35 cellular contexts compared by ENCODE assay signal in genomic region chr17:41578538-41578937, GRCh38. TPM values are rescaled to one million over a fixed set of nuclear protein-coding genes. Genes with fewer than 3 reads are reported as not detected.
"Had no signal": no experiment of that assay in that cellular context is flagged by ENCODE, and none has a peak within 500 bp of the region (broad histone marks: within the 10 kb centered on the region; RNA-seq: fewer than 3 reads in every experiment).

No MANE protein-coding gene starts in this region.

- FAIRE-seq: colon, endometrium, islet of Langerhans had no signal

- H3K27ac ChIP-seq: gastrocnemius medialis, left ventricle myocardium inferior, ovary, prostate gland, thoracic aorta, upper lobe of left lung, WERI-Rb-1 had no signal

- H3K36me3 Mint-ChIP-seq: activated CD4-positive, alpha-beta memory T cell treated with anti-CD3 and anti-CD28 coated beads for 36 hours; activated naive CD4-positive, alpha-beta T cell treated with anti-CD3 and anti-CD28 coated beads, Interleukin-2, amount 50 U/mL, for 72 hours; stimulated activated effector memory CD8-positive, alpha-beta T cell treated with anti-CD3 and anti-CD28 coated beads, Interleukin-12 subunit alpha, Interleukin-12 subunit beta, amount 100 ng/mL, for 72 hours had no signal

- H3K4me1 ChIP-seq: gastrocnemius medialis, left ventricle myocardium inferior, prostate gland had no signal

- H3K27me3 ChIP-seq: ovary, upper lobe of left lung had no signal

- H3K4me1 Mint-ChIP-seq: activated T-helper 17 cell treated with anti-CD3 and anti-CD28 coated beads, Interleukin-2, amount 50 U/mL, for 72 hours; stimulated activated effector memory CD8-positive, alpha-beta T cell treated with anti-CD3 and anti-CD28 coated beads, Interleukin-12 subunit alpha, Interleukin-12 subunit beta, amount 100 ng/mL, for 72 hours had no signal

- H3K27ac Mint-ChIP-seq: activated CD4-positive, alpha-beta memory T cell treated with anti-CD3 and anti-CD28 coated beads for 36 hours; activated CD4-positive, alpha-beta T cell treated with anti-CD3 and anti-CD28 coated beads, Interleukin-2, amount 10 ng/mL, durations not matched to agents 24 days and 14 days; activated naive CD4-positive, alpha-beta T cell treated with anti-CD3 and anti-CD28 coated beads, Interleukin-2, amount 50 U/mL, for 72 hours; activated T-cell treated with anti-CD3 and anti-CD28 coated beads, Interleukin-2, amount 50 U/mL, for 24 hours; activated T-helper 17 cell treated with anti-CD3 and anti-CD28 coated beads, Interleukin-2, amount 50 U/mL, for 72 hours; naive B cell; stimulated activated effector memory CD8-positive, alpha-beta T cell treated with anti-CD3 and anti-CD28 coated beads, Interleukin-12 subunit alpha, Interleukin-12 subunit beta, amount 100 ng/mL, for 72 hours; stimulated activated naive CD8-positive, alpha-beta T cell treated with anti-CD3 and anti-CD28 coated beads, Interleukin-15, Interleukin-2, amounts not matched to agents 100 ng/mL and 50 ng/mL, for 24 hours had no signal

- DNase-seq: activated CD4-positive, alpha-beta memory T cell treated with anti-CD3 and anti-CD28 coated beads for 36 hours; activated CD4-positive, alpha-beta T cell treated with anti-CD3 and anti-CD28 coated beads, Interleukin-2, amount 10 ng/mL, durations not matched to agents 24 days and 14 days; activated CD4-positive, CD25-positive, alpha-beta regulatory T cell treated with anti-CD3 and anti-CD28 coated beads, Interleukin-2, amount 50 U/mL, for 72 hours; activated CD8-positive, alpha-beta memory T cell treated with anti-CD3 and anti-CD28 coated beads, Interleukin-2, amount 50 U/mL, for 4 hours; activated gamma-delta T cell treated with Interleukin-2 at 50 U/mL for 16 hours; activated T-cell treated with anti-CD3 and anti-CD28 coated beads, Interleukin-2, amount 50 U/mL, for 24 hours; dermis blood vessel endothelial cell; effector CD4-positive, alpha-beta T cell; gastrocnemius medialis; glutamatergic neuron; left ventricle myocardium inferior; naive B cell; ovary; retina; stimulated activated CD4-positive, alpha-beta T cell treated with anti-CD3 and anti-CD28 coated beads, Interleukin-12 subunit alpha, Interleukin-12 subunit beta, amount 100 ng/mL, for 4 hours; stimulated activated CD4-positive, alpha-beta T cell treated with anti-CD3 and anti-CD28 coated beads, Interleukin-4, amount 100 ng/mL, for 1 hour; T1000; upper lobe of left lung; WERI-Rb-1 had no signal

- H3K4me3 ChIP-seq: gastrocnemius medialis, left ventricle myocardium inferior, lung, ovary, prostate gland, upper lobe of left lung had no signal

- H3K36me3 ChIP-seq: gastrocnemius medialis, left ventricle myocardium inferior, ovary, prostate gland, thoracic aorta, upper lobe of left lung, WERI-Rb-1 had no signal

- H3K9me3 Mint-ChIP-seq: activated CD4-positive, alpha-beta memory T cell treated with anti-CD3 and anti-CD28 coated beads for 36 hours; activated CD4-positive, alpha-beta T cell treated with anti-CD3 and anti-CD28 coated beads, Interleukin-2, amount 10 ng/mL, durations not matched to agents 24 days and 14 days; activated naive CD4-positive, alpha-beta T cell treated with anti-CD3 and anti-CD28 coated beads, Interleukin-2, amount 50 U/mL, for 72 hours; activated T-cell treated with anti-CD3 and anti-CD28 coated beads, Interleukin-2, amount 50 U/mL, for 24 hours; activated T-helper 17 cell treated with anti-CD3 and anti-CD28 coated beads, Interleukin-2, amount 50 U/mL, for 72 hours; stimulated activated effector memory CD8-positive, alpha-beta T cell treated with anti-CD3 and anti-CD28 coated beads, Interleukin-12 subunit alpha, Interleukin-12 subunit beta, amount 100 ng/mL, for 72 hours; stimulated activated naive CD8-positive, alpha-beta T cell treated with anti-CD3 and anti-CD28 coated beads, Interleukin-15, Interleukin-2, amounts not matched to agents 100 ng/mL and 50 ng/mL, for 24 hours had no signal

- ATAC-seq: activated naive CD4-positive, alpha-beta T cell treated with anti-CD3 and anti-CD28 coated beads, Interleukin-2, amount 50 U/mL, for 72 hours; activated T-helper 17 cell treated with anti-CD3 and anti-CD28 coated beads, Interleukin-2, amount 50 U/mL, for 72 hours; gastrocnemius medialis; sciatic nerve; stimulated activated effector memory CD8-positive, alpha-beta T cell treated with anti-CD3 and anti-CD28 coated beads, Interleukin-12 subunit alpha, Interleukin-12 subunit beta, amount 100 ng/mL, for 72 hours had no signal

- H3K4me3 Mint-ChIP-seq: activated CD4-positive, alpha-beta memory T cell treated with anti-CD3 and anti-CD28 coated beads for 36 hours; activated CD4-positive, alpha-beta T cell treated with anti-CD3 and anti-CD28 coated beads, Interleukin-2, amount 10 ng/mL, durations not matched to agents 24 days and 14 days; activated T-cell treated with anti-CD3 and anti-CD28 coated beads, Interleukin-2, amount 50 U/mL, for 24 hours; activated T-helper 17 cell treated with anti-CD3 and anti-CD28 coated beads, Interleukin-2, amount 50 U/mL, for 72 hours; naive B cell; stimulated activated effector memory CD8-positive, alpha-beta T cell treated with anti-CD3 and anti-CD28 coated beads, Interleukin-12 subunit alpha, Interleukin-12 subunit beta, amount 100 ng/mL, for 72 hours; stimulated activated naive CD8-positive, alpha-beta T cell treated with anti-CD3 and anti-CD28 coated beads, Interleukin-15, Interleukin-2, amounts not matched to agents 100 ng/mL and 50 ng/mL, for 24 hours had no signal

- H3K9me3 ChIP-seq: gastrocnemius medialis, left ventricle myocardium inferior, ovary, prostate gland, thoracic aorta, upper lobe of left lung had no signal

RNA-seq across cellular contexts. Expression of gene KRT9, which starts 6.7 kb away (rescaled TPM):
- total RNA-seq: activated CD4-positive, alpha-beta memory T cell treated with anti-CD3 and anti-CD28 coated beads for 36 hours; activated CD4-positive, alpha-beta T cell treated with anti-CD3 and anti-CD28 coated beads, Interleukin-2, amount 10 ng/mL, durations not matched to agents 24 days and 14 days; activated CD8-positive, alpha-beta memory T cell treated with anti-CD3 and anti-CD28 coated beads for 36 hours; activated naive CD4-positive, alpha-beta T cell treated with anti-CD3 and anti-CD28 coated beads, Interleukin-2, amount 50 U/mL, for 72 hours; activated T-helper 17 cell treated with anti-CD3 and anti-CD28 coated beads, Interleukin-2, amount 50 U/mL, for 72 hours; dermis blood vessel endothelial cell; epithelial cell of proximal tubule; gastrocnemius medialis; left ventricle myocardium inferior; lung; ovary; prostate gland; sciatic nerve; subcutaneous adipose tissue; T-helper 1 cell treated with Interleukin-12 subunit alpha and Interleukin-12 subunit beta and Interleukin-4 antibody, amounts not matched to agents 30 ng/mL and 1 ng/mL, for 36 hours; upper lobe of left lung had no signal
- polyA plus RNA-seq: lung, neural cell, ovary had no signal

RNA-seq across cellular contexts. Expression of gene KRT14, which starts 8.2 kb away (rescaled TPM):
- total RNA-seq: activated CD4-positive, alpha-beta memory T cell treated with anti-CD3 and anti-CD28 coated beads for 36 hours; activated CD4-positive, alpha-beta T cell treated with anti-CD3 and anti-CD28 coated beads, Interleukin-2, amount 10 ng/mL, durations not matched to agents 24 days and 14 days; activated CD8-positive, alpha-beta memory T cell treated with anti-CD3 and anti-CD28 coated beads for 36 hours; activated naive CD4-positive, alpha-beta T cell treated with anti-CD3 and anti-CD28 coated beads, Interleukin-2, amount 50 U/mL, for 72 hours; activated T-helper 17 cell treated with anti-CD3 and anti-CD28 coated beads, Interleukin-2, amount 50 U/mL, for 72 hours; epithelial cell of proximal tubule; gastrocnemius medialis; left ventricle myocardium inferior; T-helper 1 cell treated with Interleukin-12 subunit alpha and Interleukin-12 subunit beta and Interleukin-4 antibody, amounts not matched to agents 30 ng/mL and 1 ng/mL, for 36 hours; upper lobe of left lung had no signal
- polyA plus RNA-seq: neural cell, ovary had no signal

RNA-seq across cellular contexts. Expression of gene KRT16, which starts 34.0 kb away (rescaled TPM):
- total RNA-seq: activated CD4-positive, alpha-beta memory T cell treated with anti-CD3 and anti-CD28 coated beads for 36 hours; activated CD4-positive, alpha-beta T cell treated with anti-CD3 and anti-CD28 coated beads, Interleukin-2, amount 10 ng/mL, durations not matched to agents 24 days and 14 days; activated CD8-positive, alpha-beta memory T cell treated with anti-CD3 and anti-CD28 coated beads for 36 hours; activated naive CD4-positive, alpha-beta T cell treated with anti-CD3 and anti-CD28 coated beads, Interleukin-2, amount 50 U/mL, for 72 hours; activated T-helper 17 cell treated with anti-CD3 and anti-CD28 coated beads, Interleukin-2, amount 50 U/mL, for 72 hours; left ventricle myocardium inferior; T-helper 1 cell treated with Interleukin-12 subunit alpha and Interleukin-12 subunit beta and Interleukin-4 antibody, amounts not matched to agents 30 ng/mL and 1 ng/mL, for 36 hours; upper lobe of left lung had no signal
- polyA plus RNA-seq: neural cell, ovary had no signal

RNA-seq across cellular contexts. Expression of gene KRT17, which starts 45.8 kb away (rescaled TPM):
- total RNA-seq: activated CD4-positive, alpha-beta memory T cell treated with anti-CD3 and anti-CD28 coated beads for 36 hours; activated CD4-positive, alpha-beta T cell treated with anti-CD3 and anti-CD28 coated beads, Interleukin-2, amount 10 ng/mL, durations not matched to agents 24 days and 14 days; gastrocnemius medialis; left ventricle myocardium inferior; sciatic nerve; subcutaneous adipose tissue had no signal
- polyA plus RNA-seq: neural cell had no signal

RNA-seq across cellular contexts. Expression of gene KRT19, which starts 50.4 kb away (rescaled TPM):
- total RNA-seq: activated CD4-positive, alpha-beta memory T cell treated with anti-CD3 and anti-CD28 coated beads for 36 hours; activated CD4-positive, alpha-beta T cell treated with anti-CD3 and anti-CD28 coated beads, Interleukin-2, amount 10 ng/mL, durations not matched to agents 24 days and 14 days; activated CD8-positive, alpha-beta memory T cell treated with anti-CD3 and anti-CD28 coated beads for 36 hours; activated naive CD4-positive, alpha-beta T cell treated with anti-CD3 and anti-CD28 coated beads, Interleukin-2, amount 50 U/mL, for 72 hours; activated T-helper 17 cell treated with anti-CD3 and anti-CD28 coated beads, Interleukin-2, amount 50 U/mL, for 72 hours; T-helper 1 cell treated with Interleukin-12 subunit alpha and Interleukin-12 subunit beta and Interleukin-4 antibody, amounts not matched to agents 30 ng/mL and 1 ng/mL, for 36 hours had no signal
